10 cellular contexts compared by ENCODE assay signal in genomic region chr12:110739488-110739887, GRCh38. TPM values are rescaled to one million over a fixed set of nuclear protein-coding genes. Genes with fewer than 3 reads are reported as not detected.
DNase-seq lines count a peak whose midpoint lies in the region; ATAC-seq and TF ChIP-seq lines count a peak whose summit lies in the region.
"Had no signal": no experiment of that assay in that cellular context is flagged by ENCODE, and none has a peak within 500 bp of the region (broad histone marks: within the 10 kb centered on the region; RNA-seq: fewer than 3 reads in every experiment).

No MANE protein-coding gene starts in this region.

- intact Hi-C loops in activated naive CD4-positive, alpha-beta T cell treated with anti-CD3 and anti-CD28 coated beads for 36 hours (cut with micrococcal nuclease) = no loop called here

- no peaks in the 10 kb centered on the region for H3K27me3 ChIP-seq in iPS-15b (ENCODE audit: control insufficient read depth, insufficient read depth, low read length)
- H3K27me3 ChIP-seq: adrenal gland had no signal

- H3K9me3 ChIP-seq in iPS-15b (ENCODE audit: control insufficient read depth, insufficient read depth, low read length) = no peaks in the 10 kb centered on the region
- H3K9me3 ChIP-seq: adrenal gland had no signal

- peak overlapping the region; percentile 99 for H3K4me3 Mint-ChIP-seq in activated naive CD4-positive, alpha-beta T cell treated with anti-CD3 and anti-CD28 coated beads for 36 hours
- peak overlapping the region; percentile 78 to 98 for H3K4me3 Mint-ChIP-seq in stimulated activated naive CD8-positive, alpha-beta T cell treated with anti-CD3 and anti-CD28 coated beads, Interleukin-15, amount 100 ng/mL, for 72 hours

- peaks cover 67% of the 10 kb centered on the region for H3K4me1 Mint-ChIP-seq in activated naive CD4-positive, alpha-beta T cell treated with anti-CD3 and anti-CD28 coated beads for 36 hours (ENCODE audit: low read depth)
- H3K4me1 Mint-ChIP-seq in stimulated activated naive CD8-positive, alpha-beta T cell treated with anti-CD3 and anti-CD28 coated beads, Interleukin-15, amount 100 ng/mL, for 72 hours = peaks cover 75% of the 10 kb centered on the region

- CTCF ChIA-PET in activated naive CD4-positive, alpha-beta T cell treated with anti-CD3 and anti-CD28 coated beads for 36 hours (lab: Charles Lee) = interaction anchor here (0.6 to 1.7 kb wide), 7 partner anchors 11 to 296 kb away, joined by 3 to 4 read pairs (median 4); no protein-coding TSS in a partner anchor

- peaks cover 53% of the 10 kb centered on the region for H3K36me3 Mint-ChIP-seq in activated naive CD4-positive, alpha-beta T cell treated with anti-CD3 and anti-CD28 coated beads for 36 hours (ENCODE audit: low read depth)

- no peak for ATAC-seq in stimulated activated naive CD8-positive, alpha-beta T cell treated with anti-CD3 and anti-CD28 coated beads, Interleukin-15, amount 100 ng/mL, for 72 hours
- no peak for ATAC-seq in HG03045 (IDR thresholded peaks at IDR 0.05; ENCODE audit: unreplicated experiment)

- peak overlapping the region; percentile 84 for H3K27ac Mint-ChIP-seq in activated naive CD4-positive, alpha-beta T cell treated with anti-CD3 and anti-CD28 coated beads for 36 hours
- H3K27ac Mint-ChIP-seq in stimulated activated naive CD8-positive, alpha-beta T cell treated with anti-CD3 and anti-CD28 coated beads, Interleukin-15, amount 100 ng/mL, for 72 hours = peak overlapping the region; percentile 86 to 92

- no peaks in the 10 kb centered on the region for H3K36me3 ChIP-seq in iPS-15b (ENCODE audit: control insufficient read depth, insufficient read depth, low read length)
- H3K36me3 ChIP-seq: adrenal gland had no signal

- peaks cover 8% of the 10 kb centered on the region for H3K4me1 ChIP-seq in iPS-15b (ENCODE audit: control insufficient read depth, insufficient read depth, low read length)

- TF ChIP-seq CTCF in VCaP (conservative IDR thresholded peaks at IDR 0.05) = no peak

- no peaks in the 10 kb centered on the region for H3K27me3 Mint-ChIP-seq in activated naive CD4-positive, alpha-beta T cell treated with anti-CD3 and anti-CD28 coated beads for 36 hours (ENCODE audit: low read depth)
- no peaks in the 10 kb centered on the region for H3K27me3 Mint-ChIP-seq in stimulated activated naive CD8-positive, alpha-beta T cell treated with anti-CD3 and anti-CD28 coated beads, Interleukin-15, amount 100 ng/mL, for 72 hours

- no peaks in the 10 kb centered on the region for H3K9me3 Mint-ChIP-seq in activated naive CD4-positive, alpha-beta T cell treated with anti-CD3 and anti-CD28 coated beads for 36 hours
- no peaks in the 10 kb centered on the region for H3K9me3 Mint-ChIP-seq in stimulated activated naive CD8-positive, alpha-beta T cell treated with anti-CD3 and anti-CD28 coated beads, Interleukin-15, amount 100 ng/mL, for 72 hours

- H3K27ac ChIP-seq in VCaP = peak overlapping the region; percentile 5
- H3K27ac ChIP-seq: adrenal gland, C4-2B had no signal

- no peak for DNase-seq in activated naive CD4-positive, alpha-beta T cell treated with anti-CD3 and anti-CD28 coated beads for 36 hours
- DNase-seq in activated naive CD4-positive, alpha-beta T cell (lab: John Stamatoyannopoulos, UW) = no peak
- DNase-seq in stimulated activated naive CD8-positive, alpha-beta T cell treated with anti-CD3 and anti-CD28 coated beads, Interleukin-15, amount 100 ng/mL, for 72 hours = no peak
- DNase-seq in NCI-H146 (lab: John Stamatoyannopoulos, UW) = no peak
- no peak for DNase-seq in C1 segment of cervical spinal cord (lab: John Stamatoyannopoulos, UW)

- peak overlapping the region; percentile 68 for H3K4me3 ChIP-seq in iPS-15b (ENCODE audit: low read depth, low read length)
- H3K4me3 ChIP-seq: adrenal gland had no signal

- no peak overlapping the region for H3K9ac ChIP-seq in iPS-15b (ENCODE audit: low read depth, low read length)

RNA-seq across cellular contexts. Expression of gene PPP1CC, which starts 3.2 kb away (rescaled TPM):
- total RNA-seq in activated naive CD4-positive, alpha-beta T cell treated with anti-CD3 and anti-CD28 coated beads for 36 hours = 100 to 1,000 TPM; 280 to 285 TPM

RNA-seq across cellular contexts. Expression of gene HVCN1, which starts 50.6 kb away (rescaled TPM):
- total RNA-seq in activated naive CD4-positive, alpha-beta T cell treated with anti-CD3 and anti-CD28 coated beads for 36 hours = 1 to 10 TPM; 2.6 to 3.1 TPM
